8 cellular contexts compared by ENCODE assay signal in the genomic region with DNA sequence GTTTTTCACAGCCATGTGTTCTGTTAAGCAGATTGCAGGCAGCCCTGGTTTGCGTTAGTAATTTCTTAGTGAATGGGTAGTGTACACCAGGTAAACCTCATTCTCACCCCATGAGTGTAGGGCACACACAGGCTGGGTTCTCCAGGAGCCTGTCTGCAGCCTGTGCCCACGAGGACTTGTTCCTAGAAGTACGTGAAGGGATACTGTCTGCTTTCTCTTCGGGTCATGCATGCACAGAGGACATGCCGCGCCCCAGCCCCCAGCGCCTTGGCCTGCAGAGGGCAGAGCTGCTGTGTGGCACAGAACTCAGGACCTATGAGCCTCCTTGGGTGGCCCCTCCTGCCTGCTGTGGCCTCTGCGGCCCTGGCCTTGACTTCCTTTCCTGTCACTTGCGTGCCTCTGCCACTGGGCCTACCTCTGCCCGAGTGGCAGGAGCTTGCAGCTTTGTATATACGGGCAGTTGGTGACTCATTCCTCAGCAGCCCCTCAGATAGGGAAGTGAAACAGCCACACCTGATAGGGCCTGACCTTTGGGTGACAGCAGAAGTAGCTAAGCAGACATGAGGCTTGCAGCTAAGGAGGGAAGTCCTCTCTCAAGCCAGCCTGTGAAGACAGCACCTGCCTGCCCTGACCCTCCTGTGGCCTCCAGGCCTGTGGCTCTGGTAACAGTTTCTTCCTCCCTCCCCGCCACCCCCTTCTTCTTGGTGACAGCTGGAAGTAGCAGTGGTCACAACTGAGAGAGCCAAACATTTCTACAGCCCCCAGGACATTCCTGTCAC. TPM values are rescaled to one million over a fixed set of nuclear protein-coding genes. Genes with fewer than 3 reads are reported as not detected.
DNase-seq lines count a peak whose midpoint lies in the region; ATAC-seq, FAIRE-seq and TF ChIP-seq lines count a peak whose summit lies in the region.

No MANE protein-coding gene starts in this region.

- peak overlapping the region; percentile 75 for H2AFZ ChIP-seq in K562 (ENCODE audit: low read depth, low read length)

- H3K4me2 ChIP-seq in K562 (ENCODE audit: insufficient read depth, low read length) = peak overlapping the region; percentile 71

- CTCF ChIA-PET in CD8-positive, alpha-beta T cell (lab: Charles Lee) = interaction anchor here (0.7 to 2.9 kb wide), 8 partner anchors 12 to 171 kb away, joined by 3 to 20 read pairs (median 4); a partner anchor contains a TSS
- CTCF ChIA-PET in K562 (lab: Yijun Ruan, JAX; ENCODE audit: low intra/inter-chr PET ratio) = interaction anchor here (2.5 to 2.6 kb wide), 2 partner anchors 159 to 162 kb away, joined by 9 to 19 read pairs; a partner anchor contains a TSS

- in situ Hi-C loops in K562 (cut with MboI) = no loop called here

- no peaks in the 10 kb centered on the region for H3K27me3 ChIP-seq in CD8-positive, alpha-beta T cell (ENCODE audit: insufficient read depth, low read length)
- H3K27me3 ChIP-seq in K562 (ENCODE audit: control insufficient read depth in 2 of 2, insufficient read depth in 2 of 2, low read length in 2 of 2) = no peaks in the 10 kb centered on the region

- WGBS in K562 (ENCODE audit: insufficient coverage, low coverage, missing lambda C conversion rate) = 34% methylated on average over 10 of the region's 12 CpGs

- no peaks in the 10 kb centered on the region for H3K36me3 ChIP-seq in CD8-positive, alpha-beta T cell (ENCODE audit: insufficient read depth, low read length)
- H3K36me3 ChIP-seq in K562 (ENCODE audit: control insufficient read depth, insufficient read depth, low read length) (peaks cover 12% of the 10 kb centered on the region; the same call in 1 of the 3 replicates), kidney (ENCODE audit: control insufficient read depth in 1 of 2, insufficient read depth in 2 of 2, low read length in 2 of 2) (no peaks in the 10 kb centered on the region)

- peaks cover 13% of the 10 kb centered on the region for H3K4me1 Mint-ChIP-seq in CD8-positive, alpha-beta T cell (ENCODE audit: low read depth)
- H3K4me1 Mint-ChIP-seq in T-helper 2 cell treated with Interferon-gamma antibody and Interleukin-4, amounts not matched to agents 5 μg/mL and 100 μg/mL, for 36 hours (ENCODE audit: low read depth) = peaks cover 81% of the 10 kb centered on the region

- H3K27ac Mint-ChIP-seq in CD8-positive, alpha-beta T cell = peak overlapping the region; percentile 14
- H3K27ac Mint-ChIP-seq in T-helper 2 cell treated with Interferon-gamma antibody and Interleukin-4, amounts not matched to agents 5 μg/mL and 100 μg/mL, for 36 hours = peak overlapping the region; percentile 91

- no peaks in the 10 kb centered on the region for H3K9me1 ChIP-seq in K562 (ENCODE audit: control insufficient read depth, insufficient read depth, low read length)

- H3K27ac ChIP-seq in CD8-positive, alpha-beta T cell (ENCODE audit: low read depth, low read length) = no peak overlapping the region
- peak overlapping the region; percentile 91 for H3K27ac ChIP-seq in K562 (ENCODE audit: extremely low read depth, low read depth, low read length)
- peak overlapping the region; percentile 61 to 85 for H3K27ac ChIP-seq in kidney (ENCODE audit: low read depth in 2 of 2, low read length in 2 of 2)

- no peak overlapping the region for H3K4me3 Mint-ChIP-seq in CD8-positive, alpha-beta T cell
- H3K4me3 Mint-ChIP-seq in T-helper 2 cell treated with Interferon-gamma antibody and Interleukin-4, amounts not matched to agents 5 μg/mL and 100 μg/mL, for 36 hours = peak overlapping the region; percentile 80

- no peak for TF ChIP-seq POLR2A in K562 (conservative IDR thresholded peaks at IDR 0.05)

- BruUV-seq in K562 (replicated peaks; lab: Mats Ljungman, UMichigan) = no TSS peak

- H3K4me3 ChIP-seq in CD8-positive, alpha-beta T cell (ENCODE audit: low read depth, low read length) = no peak overlapping the region
- H3K4me3 ChIP-seq in K562 (no peak overlapping the region; the same call in 1 of the 2 replicates), kidney (ENCODE audit: low read length in 2 of 2) (no peak overlapping the region)

- no peaks in the 10 kb centered on the region for H3K9me3 ChIP-seq in CD8-positive, alpha-beta T cell (ENCODE audit: low read length)
- H3K9me3 ChIP-seq in K562 (replicated peaks; ENCODE audit: control insufficient read depth, insufficient read depth, low read depth, low read length) (no peaks in the 10 kb centered on the region), kidney (ENCODE audit: control insufficient read depth in 1 of 2, low read length in 2 of 2) (no peaks in the 10 kb centered on the region)

- peaks cover 2% of the 10 kb centered on the region; the same call in 1 of the 3 replicates for H3K79me2 ChIP-seq in K562 (ENCODE audit: control insufficient read depth, insufficient read depth, low read length)

- H4K20me1 ChIP-seq in K562 (replicated peaks; ENCODE audit: control insufficient read depth, insufficient read depth, low read length) = no peaks in the 10 kb centered on the region

- peak; percentile 77 for ATAC-seq in CD8-positive, alpha-beta T cell
- ATAC-seq in GM19395 (IDR thresholded peaks at IDR 0.05; ENCODE audit: unreplicated experiment) = peak; percentile 77
- peak; percentile 62 for ATAC-seq in HG03460 (IDR thresholded peaks at IDR 0.05; ENCODE audit: unreplicated experiment)
- peak; percentile 66 for ATAC-seq in K562

- no peaks in the 10 kb centered on the region for H3K9me3 Mint-ChIP-seq in CD8-positive, alpha-beta T cell
- H3K9me3 Mint-ChIP-seq in T-helper 2 cell treated with Interferon-gamma antibody and Interleukin-4, amounts not matched to agents 5 μg/mL and 100 μg/mL, for 36 hours = no peaks in the 10 kb centered on the region

- H3K4me1 ChIP-seq in CD8-positive, alpha-beta T cell (ENCODE audit: insufficient read depth, low read length) = peaks cover 4% of the 10 kb centered on the region
- H3K4me1 ChIP-seq in K562 (replicated peaks in 1 of 2; ENCODE audit: control insufficient read depth in 2 of 2, insufficient read depth in 2 of 2, low read length in 2 of 2) = peaks cover 53 to 57% of the 10 kb centered on the region in 2 experiments
- peaks cover 20 to 35% of the 10 kb centered on the region in 2 donors for H3K4me1 ChIP-seq in kidney (ENCODE audit: control insufficient read depth in 1 of 2, insufficient read depth in 1 of 2, low read depth in 1 of 2, low read length in 2 of 2)

- intact Hi-C loops in CD8-positive, alpha-beta T cell (cut with DNase I, micrococcal nuclease) = no loop called here
- intact Hi-C loops in K562 (cut with micrococcal nuclease) (loop anchor here (1.0 kb wide), 2 partner anchors 23 to 159 kb away; no protein-coding TSS in a partner anchor), kidney (cut with DNase I) (no loop called here)

- POLR2A ChIA-PET in CD8-positive, alpha-beta T cell (lab: Charles Lee) = interaction anchor here (2.1 kb wide), 1 partner anchor 159 kb away, joined by 5 read pairs; a partner anchor contains a TSS
- POLR2A ChIA-PET in K562 (lab: Yijun Ruan, JAX) = interaction anchor here (0.5 to 2.2 kb wide), 18 partner anchors 9 to 264 kb away, joined by 3 to 16 read pairs (median 5); a partner anchor contains a TSS

- no peak for TF ChIP-seq CTCF in CD8-positive, alpha-beta T cell (IDR thresholded peaks at IDR 0.05)
- TF ChIP-seq CTCF in K562 (IDR thresholded peaks at IDR 0.05 in 2 of 3, conservative IDR thresholded peaks at IDR 0.05 in 1 of 3; ENCODE audit: insufficient read depth in 2 of 3, low read depth in 1 of 3, low read length in 3 of 3) = peak; percentile 41 to 55 (median 55); a peak in 5 of 6 replicates
- TF ChIP-seq CTCF in kidney (IDR thresholded peaks at IDR 0.05; ENCODE audit: borderline replicate concordance, extremely low read depth, insufficient read depth) = peak; percentile 20

- H3K9ac ChIP-seq in K562 (ENCODE audit: insufficient read depth in 1 of 2, low read depth in 2 of 2, low read length in 2 of 2) (peak overlapping the region; percentile 73 to 85), kidney (ENCODE audit: low read length in 2 of 2) (peak overlapping the region in 1 of 2 donors; percentile 31)

- H3K27me3 Mint-ChIP-seq in CD8-positive, alpha-beta T cell (ENCODE audit: low read depth) = no peaks in the 10 kb centered on the region
- no peaks in the 10 kb centered on the region for H3K27me3 Mint-ChIP-seq in T-helper 2 cell treated with Interferon-gamma antibody and Interleukin-4, amounts not matched to agents 5 μg/mL and 100 μg/mL, for 36 hours (ENCODE audit: low read depth)

- DNase-seq in CD8-positive, alpha-beta T cell = peak; percentile 22 to 73 (median 51)
- DNase-seq in T-helper 2 cell treated with Interferon-gamma antibody and Interleukin-4, amounts not matched to agents 5 μg/mL and 100 μg/mL, for 36 hours (ENCODE audit: low spot score) = peak; percentile 89
- DNase-seq in K562 (ENCODE audit: extremely low read depth in 1 of 4, low spot score in 3 of 4) = peak; percentile 68 to 86 (median 72)
- peak; percentile 94 for DNase-seq in kidney
- peak; percentile 46 for DNase-seq in stimulated activated CD4-positive, alpha-beta T cell treated with anti-CD3 and anti-CD28 coated beads, Interleukin-4, amount 100 ng/mL, for 1 hour
- DNase-seq in cerebellar nuclear complex (lab: John Stamatoyannopoulos, UW) = no peak

- peak in 1 of 2 experiments; percentile 63; a peak in 3 of 4 replicates for TF ChIP-seq RAD21 in K562 (CRISPR knock-in tag; conservative IDR thresholded peaks at IDR 0.05 in 1 of 2, IDR thresholded peaks at IDR 0.05 in 1 of 2)

- no peak for FAIRE-seq in K562 (lab: Jason Lieb, UNC)
- FAIRE-seq in kidney (lab: Jason Lieb, UNC) = no peak

- peak; percentile 80 for TF ChIP-seq EP300 in K562 (IDR thresholded peaks at IDR 0.05; ENCODE audit: low read length)

- peaks cover 22% of the 10 kb centered on the region for H3K36me3 Mint-ChIP-seq in CD8-positive, alpha-beta T cell
- H3K36me3 Mint-ChIP-seq in T-helper 2 cell treated with Interferon-gamma antibody and Interleukin-4, amounts not matched to agents 5 μg/mL and 100 μg/mL, for 36 hours (ENCODE audit: low read depth) = peaks cover 34% of the 10 kb centered on the region

RNA-seq across cellular contexts. Expression of a gene that starts 19.5 kb away (rescaled TPM):
- total RNA-seq in CD8-positive, alpha-beta T cell = 1 to 10 TPM; 6.0 to 6.5 TPM
- total RNA-seq in K562 (2011; cell fraction: chromatin; rRNA removed; ENCODE audit: low replicate concordance) = 20.0 and 54.1 TPM in 2 replicates
- 31.7 TPM in 2 replicates for total RNA-seq in K562 (2011; cell fraction: nucleolus; rRNA removed)
- total RNA-seq in K562 (2011; cell fraction: nucleoplasm; rRNA removed) = 24.1 and 30.8 TPM in 2 replicates
- total RNA-seq in K562 (2014; rRNA removed) (16.3 and 17.1 TPM in 2 replicates), K562 (2014; rRNA removed; fragmentation: Illumina TruSeq; extraction: Trizol) (6.4 and 10.9 TPM in 2 replicates), K562 (2015; rRNA removed; fragmentation: Illumina TruSeq; extraction: Trizol) (9.7 and 13.5 TPM in 2 replicates), K562 (2021) (15.2 and 16.7 TPM in 2 replicates), kidney (16.3 TPM)
- polyA plus RNA-seq in K562 (2011; rRNA removed) (16.7 and 17.9 TPM in 2 replicates), K562 (2014; fragmentation: Illumina TruSeq; extraction: Trizol) (21.7 and 24.9 TPM in 2 replicates), K562 (2014; fragmentation: Nextera tagmentation; extraction: Ambion mirVana) (10 to 100 TPM; 50.0 to 53.6 TPM), K562 (2014; rRNA removed) (34.8 and 41.6 TPM in 2 replicates), kidney (ENCODE audit: insufficient read depth, low read depth, low replicate concordance) (25.3 TPM)
- 26.9 and 55.6 TPM in 2 replicates for polyA plus RNA-seq in K562 (2011; cell fraction: cytosol; rRNA removed)
- polyA plus RNA-seq in K562 (2011; cell fraction: nucleus; rRNA removed) = 22.7 and 31.8 TPM in 2 replicates
- polyA plus RNA-seq in K562 (2012) = 11.4 and 15.7 TPM in 2 replicates
- 6.7 and 7.8 TPM in 2 replicates for polyA minus RNA-seq in K562 (2011; rRNA and poly(A)+ RNA removed)
- 6.4 and 9.0 TPM in 2 replicates for polyA minus RNA-seq in K562 (2011; cell fraction: cytosol; rRNA and poly(A)+ RNA removed)
- 12.3 and 15.2 TPM in 2 replicates for polyA minus RNA-seq in K562 (2011; cell fraction: nucleus; rRNA and poly(A)+ RNA removed)

RNA-seq across cellular contexts. Expression of a gene that starts 47.6 kb away (rescaled TPM):
- under 1 TPM; 0.71 to 0.72 TPM for total RNA-seq in CD8-positive, alpha-beta T cell
- total RNA-seq in K562 (2011; cell fraction: chromatin; rRNA removed; ENCODE audit: low replicate concordance) = not detected in 2 replicates
- 0.33 TPM in 1 of 2 replicates, not detected in the other for total RNA-seq in K562 (2011; cell fraction: nucleolus; rRNA removed)
- total RNA-seq in K562 (2011; cell fraction: nucleoplasm; rRNA removed) = not detected in 2 replicates
- not detected in 2 replicates for total RNA-seq in K562 (2014; rRNA removed)
- total RNA-seq in K562 (2014; rRNA removed; fragmentation: Illumina TruSeq; extraction: Trizol) = not detected in 2 replicates
- total RNA-seq in K562 (2015; rRNA removed; fragmentation: Illumina TruSeq; extraction: Trizol) = 0.08 and 0.11 TPM in 2 replicates
- 0.27 and 0.31 TPM in 2 replicates for total RNA-seq in K562 (2021)
- polyA plus RNA-seq in K562 (2011; rRNA removed) = 0.24 and 0.29 TPM in 2 replicates
- 0.15 and 0.18 TPM in 2 replicates for polyA plus RNA-seq in K562 (2011; cell fraction: cytosol; rRNA removed)
- 0.14 and 0.15 TPM in 2 replicates for polyA plus RNA-seq in K562 (2011; cell fraction: nucleus; rRNA removed)
- 0.14 and 0.21 TPM in 2 replicates for polyA plus RNA-seq in K562 (2012)
- polyA plus RNA-seq in K562 (2014; fragmentation: Illumina TruSeq; extraction: Trizol) = 0.09 and 0.15 TPM in 2 replicates
- not detected for polyA plus RNA-seq in K562 (2014; fragmentation: Nextera tagmentation; extraction: Ambion mirVana)
- not detected in 2 replicates for polyA plus RNA-seq in K562 (2014; rRNA removed)
- polyA minus RNA-seq in K562 (2011; rRNA and poly(A)+ RNA removed) = 0.11 and 0.42 TPM in 2 replicates
- polyA minus RNA-seq in K562 (2011; cell fraction: cytosol; rRNA and poly(A)+ RNA removed) = not detected in 2 replicates
- polyA minus RNA-seq in K562 (2011; cell fraction: nucleus; rRNA and poly(A)+ RNA removed) = not detected in 2 replicates
- total RNA-seq in kidney = 13.4 TPM
- 29.5 TPM for polyA plus RNA-seq in kidney (ENCODE audit: insufficient read depth, low read depth, low replicate concordance)

Comparison
In these comparisons a context has a peak if more than half of its experiments do, and no peak if none do; other contexts are left out.
1. DNase-seq: peak in CD8-positive, alpha-beta T cell (7 of 7), T-helper 2 cell treated with Interferon-gamma antibody and Interleukin-4, amounts not matched to agents 5 μg/mL and 100 μg/mL, for 36 hours (single experiment), K562 (4 of 4), kidney (single experiment) and stimulated activated CD4-positive, alpha-beta T cell treated with anti-CD3 and anti-CD28 coated beads, Interleukin-4, amount 100 ng/mL, for 1 hour (single experiment); none in cerebellar nuclear complex (0 of 2).
2. Peak in every context shown above with its lines, with median percentiles within 50 percentile points of each other: ATAC-seq.